Comparison of ENCODE assay signal across 12 cellular contexts in the genomic region with DNA sequence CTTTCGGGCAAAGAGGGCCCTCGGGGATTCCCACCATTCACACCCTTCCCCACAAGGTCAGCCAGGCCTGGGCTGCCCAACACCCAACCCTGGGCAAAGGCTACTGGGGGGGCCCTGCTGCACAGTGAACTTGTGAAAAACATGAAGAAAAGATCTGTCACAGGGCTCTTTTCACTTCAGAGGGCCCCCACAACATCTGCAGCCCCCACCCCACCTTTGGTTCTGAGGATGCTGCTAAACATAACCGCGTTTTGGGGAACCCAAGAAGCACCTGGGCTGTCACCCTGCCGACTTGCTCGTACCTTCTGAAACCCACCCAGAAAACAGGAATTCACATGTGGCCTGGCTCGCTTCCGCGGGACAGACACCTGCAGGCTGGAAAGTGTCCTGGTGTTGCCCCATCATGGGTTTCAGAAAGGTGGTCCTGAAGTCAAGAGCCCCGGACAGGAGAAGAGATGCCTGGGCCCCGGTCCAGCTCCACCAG. TPM values are rescaled to one million over a fixed set of nuclear protein-coding genes. Genes with fewer than 3 reads are reported as not detected.
A peak's percentile ranks its signal among the peaks of the same experiment; 100 is the strongest.
DNase-seq lines count a peak whose midpoint lies in the region; ATAC-seq, FAIRE-seq and TF ChIP-seq lines count a peak whose summit lies in the region.
"Had no signal": no experiment of that assay in that cellular context is flagged by ENCODE, and none has a peak within 500 bp of the region (broad histone marks: within the 10 kb centered on the region; RNA-seq: fewer than 3 reads in every experiment).

No MANE protein-coding gene starts in this region.

- peak overlapping the region; percentile 78 for H3K27ac Mint-ChIP-seq in dendritic cell treated with granulocyte-macrophage colony-stimulating factor and Interleukin-4, amounts not matched to agents 40 ng/mL and 50 ng/mL, for 4 days

- WGBS in testis, 2 donors = 87% methylated on average over 4 to 11 of the region's 11 CpGs
- WGBS in pancreas, 2 donors = 88 to 90% methylated on average over 11 of the region's 11 CpGs

- peaks cover 82% of the 10 kb centered on the region for H3K4me1 Mint-ChIP-seq in dendritic cell treated with granulocyte-macrophage colony-stimulating factor and Interleukin-4, amounts not matched to agents 40 ng/mL and 50 ng/mL, for 4 days (ENCODE audit: low read depth)

- intact Hi-C loops in left ventricle myocardium superior (cut with micrococcal nuclease) (no loop called here), testis (cut with DNase I; ENCODE audit: low total_unique reads) (no loop called here), pancreas (cut with DNase I) (no loop called here)
- intact Hi-C loops in dendritic cell treated with granulocyte-macrophage colony-stimulating factor and Interleukin-4, amounts not matched to agents 40 ng/mL and 50 ng/mL, for 4 days (cut with micrococcal nuclease) = no loop called here

- H3K4me1 ChIP-seq in right atrium auricular region (peaks cover 0 to 97% of the 10 kb centered on the region in 2 donors), testis (peaks cover 96% of the 10 kb centered on the region), pancreas (peaks cover 13 to 16% (median 15%) of the 10 kb centered on the region in 3 donors)
- H3K4me1 ChIP-seq in effector memory CD4-positive, alpha-beta T cell (ENCODE audit: control insufficient read depth, insufficient read depth, low read length, poor library complexity, severe bottlenecking) = peaks cover 46% of the 10 kb centered on the region

- H3K4me3 ChIP-seq in right atrium auricular region (no peak overlapping the region), testis (no peak overlapping the region), pancreas (no peak overlapping the region)
- no peak overlapping the region for H3K4me3 ChIP-seq in effector memory CD4-positive, alpha-beta T cell (ENCODE audit: insufficient read depth, low read depth, low read length, poor library complexity, severe bottlenecking)

- H3K9me3 ChIP-seq in right atrium auricular region = no peaks in the 10 kb centered on the region
- H3K9me3 ChIP-seq in testis = no peaks in the 10 kb centered on the region
- H3K9me3 ChIP-seq in effector memory CD4-positive, alpha-beta T cell (ENCODE audit: control insufficient read depth, low read length) = no peaks in the 10 kb centered on the region
- no peaks in the 10 kb centered on the region for H3K9me3 ChIP-seq in pancreas

- peaks cover 86% of the 10 kb centered on the region for H3K36me3 Mint-ChIP-seq in dendritic cell treated with granulocyte-macrophage colony-stimulating factor and Interleukin-4, amounts not matched to agents 40 ng/mL and 50 ng/mL, for 4 days (ENCODE audit: low read depth)

- H3K4me3 Mint-ChIP-seq in dendritic cell treated with granulocyte-macrophage colony-stimulating factor and Interleukin-4, amounts not matched to agents 40 ng/mL and 50 ng/mL, for 4 days = no peak overlapping the region

- TF ChIP-seq POLR2A in testis (IDR thresholded peaks at IDR 0.05) = no peak

- DNase-seq in right atrium auricular region (ENCODE audit: low spot score) = no peak
- no peak for DNase-seq in left ventricle myocardium superior
- peak; percentile 13 for DNase-seq in testis
- DNase-seq in effector memory CD4-positive, alpha-beta T cell = no peak
- DNase-seq in pancreas = no peak
- no peak for DNase-seq in NCI-H524 treated with DMSO at 0.1 percent for 48 hours (lab: John Stamatoyannopoulos, UW)
- DNase-seq: stimulated activated CD4-positive, alpha-beta T cell treated with anti-CD3 and anti-CD28 coated beads, Interleukin-4, amount 100 ng/mL, for 24 hours; stimulated activated naive CD8-positive, alpha-beta T cell treated with anti-CD3 and anti-CD28 coated beads, Interleukin-15, Interleukin-2, amounts not matched to agents 100 U/mL and 50 U/mL, for 24 hours had no signal

- FAIRE-seq in pancreas (lab: Jason Lieb, UNC) = no peak
- FAIRE-seq: colon had no signal

- H3K9me3 Mint-ChIP-seq in dendritic cell treated with granulocyte-macrophage colony-stimulating factor and Interleukin-4, amounts not matched to agents 40 ng/mL and 50 ng/mL, for 4 days = no peaks in the 10 kb centered on the region

- H3K36me3 ChIP-seq in right atrium auricular region (peaks cover 23% of the 10 kb centered on the region), testis (ENCODE audit: low read depth, missing control alignments) (no peaks in the 10 kb centered on the region), pancreas (peaks cover 0 to 15% (median 0%) of the 10 kb centered on the region in 3 donors)
- H3K36me3 ChIP-seq in effector memory CD4-positive, alpha-beta T cell (ENCODE audit: control insufficient read depth, insufficient read depth, low read length) = peaks cover 23% of the 10 kb centered on the region

- no peak for TF ChIP-seq CTCF in right atrium auricular region (IDR thresholded peaks at IDR 0.05)
- no peak for TF ChIP-seq CTCF in testis (IDR thresholded peaks at IDR 0.05)
- no peak for TF ChIP-seq CTCF in pancreas (IDR thresholded peaks at IDR 0.05)

- H3K27me3 ChIP-seq in right atrium auricular region (no peaks in the 10 kb centered on the region), testis (no peaks in the 10 kb centered on the region), pancreas (no peaks in the 10 kb centered on the region)
- no peaks in the 10 kb centered on the region for H3K27me3 ChIP-seq in effector memory CD4-positive, alpha-beta T cell (replicated peaks; ENCODE audit: control insufficient read depth, insufficient read depth, low read length, poor library complexity, severe bottlenecking)

- no peaks in the 10 kb centered on the region for H3K27me3 Mint-ChIP-seq in dendritic cell treated with granulocyte-macrophage colony-stimulating factor and Interleukin-4, amounts not matched to agents 40 ng/mL and 50 ng/mL, for 4 days

- no peak for ATAC-seq in left ventricle myocardium superior
- peak; percentile 36 for ATAC-seq in HG02798 (IDR thresholded peaks at IDR 0.05; ENCODE audit: poor library complexity, unreplicated experiment)
- no peak for ATAC-seq in pancreas
- ATAC-seq: stimulated activated naive CD8-positive, alpha-beta T cell treated with anti-CD3 and anti-CD28 coated beads, Interleukin-15, Interleukin-2, amounts not matched to agents 100 U/mL and 50 U/mL, for 24 hours had no signal

- peak overlapping the region; percentile 49 to 65 for H3K27ac ChIP-seq in right atrium auricular region
- peak overlapping the region in 1 of 2 donors; percentile 78 for H3K27ac ChIP-seq in testis
- H3K27ac ChIP-seq in effector memory CD4-positive, alpha-beta T cell (ENCODE audit: insufficient read depth, low read length, poor library complexity, severe bottlenecking) = no peak overlapping the region
- no peak overlapping the region for H3K27ac ChIP-seq in pancreas
- H3K27ac ChIP-seq: HL-60 had no signal

RNA-seq across cellular contexts. Expression of gene B4GALT1, which starts 29.3 kb away (rescaled TPM):
- total RNA-seq in right atrium auricular region = 10 to 100 TPM; 57.6 to 76.1 TPM
- total RNA-seq in left ventricle myocardium superior = 42.5 TPM
- 100 to 1,000 TPM; 192 to 212 TPM for total RNA-seq in testis
- polyA plus RNA-seq in testis (ENCODE audit: insufficient read depth, low read depth, low replicate concordance) = 112 TPM
- total RNA-seq in pancreas = 10 to 100 TPM; 16.1 to 54.2 (median 33.7) TPM
- polyA plus RNA-seq in pancreas = 10 to 100 TPM in 1 of 2 donors, 1 to 10 TPM in 1; 9.7 to 15.5 TPM

Comparison
In these comparisons a context has a peak if more than half of its experiments do, and no peak if none do; other contexts are left out.
1. H3K27ac ChIP-seq: peak in right atrium auricular region (2 of 2); none in effector memory CD4-positive, alpha-beta T cell (single experiment) and pancreas (0 of 4).